26 cellular contexts compared by ENCODE assay signal in the genomic region with DNA sequence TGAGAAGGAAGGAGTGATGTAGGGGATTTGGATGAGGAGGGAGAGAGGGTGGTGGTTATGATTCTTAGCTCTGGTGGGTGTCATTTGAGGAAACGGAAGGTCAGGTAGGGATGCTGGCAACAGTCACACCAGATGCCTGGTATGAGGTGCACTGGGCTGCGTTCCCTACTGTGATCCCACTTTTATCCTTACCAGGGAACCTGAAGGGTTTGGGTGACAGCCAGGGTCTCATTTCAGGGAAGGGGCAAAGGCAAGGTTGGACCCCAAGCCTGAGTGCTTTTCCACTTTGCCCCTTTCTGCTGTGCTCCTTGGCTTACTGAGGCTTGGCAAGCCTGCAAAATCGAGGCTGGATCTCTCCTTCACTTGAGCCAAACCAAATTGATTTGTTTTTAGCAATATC. TPM values are rescaled to one million over a fixed set of nuclear protein-coding genes. Genes with fewer than 3 reads are reported as not detected.
DNase-seq lines count a peak whose midpoint lies in the region; ATAC-seq, FAIRE-seq and TF ChIP-seq lines count a peak whose summit lies in the region.
"Had no signal": no experiment of that assay in that cellular context is flagged by ENCODE, and none has a peak within 500 bp of the region (broad histone marks: within the 10 kb centered on the region; RNA-seq: fewer than 3 reads in every experiment).

No MANE protein-coding gene starts in this region.

- no peaks in the 10 kb centered on the region for H3K36me3 ChIP-seq in CD4-positive, alpha-beta memory T cell (ENCODE audit: insufficient read depth, low read length)
- H3K36me3 ChIP-seq: transverse colon, WERI-Rb-1 had no signal

- no peaks in the 10 kb centered on the region for H3K27me3 Mint-ChIP-seq in CD4-positive, alpha-beta memory T cell
- H3K27me3 Mint-ChIP-seq in dendritic cell treated with granulocyte-macrophage colony-stimulating factor and Interleukin-4, amounts not matched to agents 40 ng/mL and 50 ng/mL, for 4 days: no peaks in the 10 kb centered on the region
- H3K27me3 Mint-ChIP-seq in T-cell: no peaks in the 10 kb centered on the region
- H3K27me3 Mint-ChIP-seq: IgD-negative memory B cell had no signal

- H3K4me3 ChIP-seq in A549: no peak overlapping the region
- H3K4me3 ChIP-seq in CD4-positive, alpha-beta memory T cell (ENCODE audit: low read length in 2 of 2): no peak overlapping the region
- H3K4me3 ChIP-seq: lung, smooth muscle cell, transverse colon had no signal

- DNase-seq in A549 (ENCODE audit: low read depth in 1 of 2, low spot score in 1 of 2) (no peak), T-cell (no peak), dermis blood vessel endothelial cell (no peak), SKM-1 treated with dmso at 0.1 percent for 144 hours (lab: John Stamatoyannopoulos, UW; ENCODE audit: unreplicated experiment) (no peak)
- DNase-seq in CD4-positive, alpha-beta memory T cell: no peak
- no peak for DNase-seq in stimulated activated effector memory CD8-positive, alpha-beta T cell treated with anti-CD3 and anti-CD28 coated beads, Interleukin-12 subunit alpha, Interleukin-12 subunit beta, amount 100 ng/mL, for 72 hours (ENCODE audit: low spot score in 2 of 2)
- no peak for DNase-seq in central memory CD4-positive, alpha-beta T cell
- DNase-seq: activated CD4-positive, alpha-beta T cell treated with anti-CD3 and anti-CD28 coated beads, Interleukin-2, amount 50 U/mL, for 1 hour; activated effector memory CD4-positive, alpha-beta T cell treated with anti-CD3 and anti-CD28 coated beads, Interleukin-2, amount 50 U/mL, for 16 hours; CD8-positive, alpha-beta T cell; DMS153; H7; NCI-H1417 treated with DMSO at 0.1 percent for 48 hours; NCI-H510A treated with DMSO at 0.1 percent for 48 hours; nucleus accumbens; stimulated activated naive CD8-positive, alpha-beta T cell treated with anti-CD3 and anti-CD28 coated beads, Interleukin-15, Interleukin-2, amounts not matched to agents 100 U/mL and 50 U/mL, for 24 hours; WERI-Rb-1 had no signal

- intact Hi-C loops in CD4-positive, alpha-beta memory T cell (cut with micrococcal nuclease): no loop called here
- intact Hi-C loops in dendritic cell treated with granulocyte-macrophage colony-stimulating factor and Interleukin-4, amounts not matched to agents 40 ng/mL and 50 ng/mL, for 4 days (cut with micrococcal nuclease): no loop called here

- peaks cover 12 to 27% (median 17%) of the 10 kb centered on the region in 4 donors for H3K4me1 Mint-ChIP-seq in CD4-positive, alpha-beta memory T cell
- H3K4me1 Mint-ChIP-seq in dendritic cell treated with granulocyte-macrophage colony-stimulating factor and Interleukin-4, amounts not matched to agents 40 ng/mL and 50 ng/mL, for 4 days (ENCODE audit: low read depth): peaks cover 39% of the 10 kb centered on the region
- peaks cover 28% of the 10 kb centered on the region for H3K4me1 Mint-ChIP-seq in stimulated activated effector memory CD8-positive, alpha-beta T cell treated with anti-CD3 and anti-CD28 coated beads, Interleukin-12 subunit alpha, Interleukin-12 subunit beta, amount 100 ng/mL, for 72 hours
- peaks cover 13 to 33% (median 14%) of the 10 kb centered on the region in 3 donors for H3K4me1 Mint-ChIP-seq in T-cell

- TF ChIP-seq POLR2A in A549 (IDR thresholded peaks at IDR 0.05; ENCODE audit: low read length): no peak

- no peak for FAIRE-seq in A549 (lab: Jason Lieb, UNC)
- FAIRE-seq: bronchial epithelial cell, endothelial cell of umbilical vein, G401.6 had no signal

- CTCF ChIA-PET in A549 (lab: Yijun Ruan, JAX) (interaction anchor here (1.2 to 5.5 kb wide), 4 partner anchors 55 to 613 kb away, joined by 4 to 70 read pairs (median 55); no protein-coding TSS in a partner anchor), T-cell (lab: Charles Lee) (interaction anchor here (0.9 to 1.0 kb wide), 2 partner anchors 18 to 143 kb away, joined by 3 to 4 read pairs; no protein-coding TSS in a partner anchor)
- CTCF ChIA-PET in CD4-positive, alpha-beta memory T cell (lab: Charles Lee; ENCODE audit: partially characterized antibody): interaction anchor here (0.8 to 15.4 kb wide), 4 partner anchors 11 to 142 kb away, joined by 6 to 471 read pairs (median 12); no protein-coding TSS in a partner anchor

- no peak for TF ChIP-seq CTCF in A549 (IDR thresholded peaks at IDR 0.05)

- WGBS in A549 (ENCODE audit: missing lambda C conversion rate): 53% methylated on average over 3 of the region's 3 CpGs

- peaks cover 0 to 18% (median 9%) of the 10 kb centered on the region in 8 donors for H3K9me3 Mint-ChIP-seq in CD4-positive, alpha-beta memory T cell
- no peaks in the 10 kb centered on the region for H3K9me3 Mint-ChIP-seq in dendritic cell treated with granulocyte-macrophage colony-stimulating factor and Interleukin-4, amounts not matched to agents 40 ng/mL and 50 ng/mL, for 4 days
- peaks cover 4% of the 10 kb centered on the region for H3K9me3 Mint-ChIP-seq in stimulated activated effector memory CD8-positive, alpha-beta T cell treated with anti-CD3 and anti-CD28 coated beads, Interleukin-12 subunit alpha, Interleukin-12 subunit beta, amount 100 ng/mL, for 72 hours
- peaks cover 3 to 15% (median 4%) of the 10 kb centered on the region in 3 donors for H3K9me3 Mint-ChIP-seq in T-cell

- no peak overlapping the region for H3K4me3 Mint-ChIP-seq in CD4-positive, alpha-beta memory T cell
- no peak overlapping the region for H3K4me3 Mint-ChIP-seq in dendritic cell treated with granulocyte-macrophage colony-stimulating factor and Interleukin-4, amounts not matched to agents 40 ng/mL and 50 ng/mL, for 4 days
- H3K4me3 Mint-ChIP-seq in stimulated activated effector memory CD8-positive, alpha-beta T cell treated with anti-CD3 and anti-CD28 coated beads, Interleukin-12 subunit alpha, Interleukin-12 subunit beta, amount 100 ng/mL, for 72 hours: no peak overlapping the region
- no peak overlapping the region for H3K4me3 Mint-ChIP-seq in T-cell
- H3K4me3 Mint-ChIP-seq: CD8-positive, alpha-beta T cell; T-helper 2 cell treated with Interferon-gamma antibody and Interleukin-4, amounts not matched to agents 5 μg/mL and 100 μg/mL, for 36 hours had no signal

- H3K27ac Mint-ChIP-seq in CD4-positive, alpha-beta memory T cell: peak overlapping the region in 4 of 7 donors; percentile 35 to 81 (median 48)
- peak overlapping the region; percentile 46 for H3K27ac Mint-ChIP-seq in dendritic cell treated with granulocyte-macrophage colony-stimulating factor and Interleukin-4, amounts not matched to agents 40 ng/mL and 50 ng/mL, for 4 days
- H3K27ac Mint-ChIP-seq in stimulated activated effector memory CD8-positive, alpha-beta T cell treated with anti-CD3 and anti-CD28 coated beads, Interleukin-12 subunit alpha, Interleukin-12 subunit beta, amount 100 ng/mL, for 72 hours: peak overlapping the region; percentile 15
- no peak overlapping the region for H3K27ac Mint-ChIP-seq in T-cell
- H3K27ac Mint-ChIP-seq: CD8-positive, alpha-beta T cell; T-helper 2 cell treated with Interferon-gamma antibody and Interleukin-4, amounts not matched to agents 5 μg/mL and 100 μg/mL, for 36 hours had no signal

- H3K36me3 Mint-ChIP-seq in CD4-positive, alpha-beta memory T cell: peaks cover 19 to 25% of the 10 kb centered on the region in 2 donors
- peaks cover 13% of the 10 kb centered on the region for H3K36me3 Mint-ChIP-seq in dendritic cell treated with granulocyte-macrophage colony-stimulating factor and Interleukin-4, amounts not matched to agents 40 ng/mL and 50 ng/mL, for 4 days (ENCODE audit: low read depth)
- peaks cover 21% of the 10 kb centered on the region for H3K36me3 Mint-ChIP-seq in stimulated activated effector memory CD8-positive, alpha-beta T cell treated with anti-CD3 and anti-CD28 coated beads, Interleukin-12 subunit alpha, Interleukin-12 subunit beta, amount 100 ng/mL, for 72 hours
- H3K36me3 Mint-ChIP-seq in T-cell: peaks cover 27% of the 10 kb centered on the region

- ATAC-seq in A549 (no peak), T-cell (replicated peaks in 1 of 4) (no peak)
- no peak for ATAC-seq in stimulated activated effector memory CD8-positive, alpha-beta T cell treated with anti-CD3 and anti-CD28 coated beads, Interleukin-12 subunit alpha, Interleukin-12 subunit beta, amount 100 ng/mL, for 72 hours
- ATAC-seq: CD8-positive, alpha-beta T cell; stimulated activated naive CD8-positive, alpha-beta T cell treated with anti-CD3 and anti-CD28 coated beads, Interleukin-15, Interleukin-2, amounts not matched to agents 100 U/mL and 50 U/mL, for 24 hours had no signal

- no peak for TF ChIP-seq EP300 in A549 (IDR thresholded peaks at IDR 0.05)

- peaks cover 71% of the 10 kb centered on the region for H3K4me1 ChIP-seq in A549
- H3K4me1 ChIP-seq in CD4-positive, alpha-beta memory T cell (ENCODE audit: insufficient read depth, low read length): no peaks in the 10 kb centered on the region

- H3K27me3 ChIP-seq in CD4-positive, alpha-beta memory T cell (ENCODE audit: insufficient read depth, low read length): no peaks in the 10 kb centered on the region
- H3K27me3 ChIP-seq: transverse colon had no signal

- H3K4me2 ChIP-seq in A549: peak overlapping the region; percentile 38
- H3K4me2 ChIP-seq: smooth muscle cell had no signal

- POLR2A ChIA-PET in A549 (lab: Yijun Ruan, JAX): no interaction called here
- POLR2A ChIA-PET in CD4-positive, alpha-beta memory T cell (lab: Charles Lee; ENCODE audit: partially characterized antibody): interaction anchor here (1.7 kb wide), 1 partner anchor 59 kb away, joined by 4 read pairs; a partner anchor contains a TSS
- POLR2A ChIA-PET in T-cell (lab: Charles Lee): no interaction called here

- H3K27ac ChIP-seq in A549: peak overlapping the region; percentile 71 to 86
- H3K27ac ChIP-seq in CD4-positive, alpha-beta memory T cell (ENCODE audit: low read depth, low read length): no peak overlapping the region
- H3K27ac ChIP-seq: WERI-Rb-1 had no signal

- H3K9me3 ChIP-seq in A549: peaks cover 9% of the 10 kb centered on the region; the same call in 1 of the 3 replicates
- H3K9me3 ChIP-seq in CD4-positive, alpha-beta memory T cell (ENCODE audit: control insufficient read depth in 1 of 2, low read length in 2 of 2): no peaks in the 10 kb centered on the region
- H3K9me3 ChIP-seq: transverse colon had no signal

- no peak for TF ChIP-seq RAD21 in A549 (conservative IDR thresholded peaks at IDR 0.05 in 1 of 2, IDR thresholded peaks at IDR 0.05 in 1 of 2)

RNA-seq across cellular contexts. Expression of a gene that starts 36.0 kb away (rescaled TPM):
- polyA plus RNA-seq in A549 (2011; rRNA removed) (24.8 and 27.8 TPM in 2 replicates), A549 (2017; fragmentation: RNase III; extraction: RNeasy Plus Mini Kit Qiagen cat#74134 plus additional on column Dnase treatment) (21.1 to 24.9 TPM (median 22.6 TPM) in 3 replicates)
- polyA plus RNA-seq in A549 (2012; cell fraction: cytosol; rRNA removed): 6.1 and 7.2 TPM in 2 replicates
- 5.5 and 8.3 TPM in 2 replicates for polyA plus RNA-seq in A549 (2012; cell fraction: nucleus; rRNA removed)
- 19.3 and 24.1 TPM in 2 replicates for polyA minus RNA-seq in A549 (2011; rRNA and poly(A)+ RNA removed)
- total RNA-seq in CD4-positive, alpha-beta memory T cell: 100 to 1,000 TPM in 1 of 2 experiments, 10 to 100 TPM in 1; 95.7 to 104 TPM
- 10 to 100 TPM; 27.6 to 39.1 TPM for polyA plus RNA-seq in CD4-positive, alpha-beta memory T cell
- total RNA-seq in T-cell (10 to 100 TPM; 62.8 to 81.5 (median 69.1) TPM), dermis blood vessel endothelial cell (48.5 and 51.0 TPM in 2 replicates)

RNA-seq across cellular contexts. Expression of a gene that starts 58.7 kb away (rescaled TPM):
- polyA plus RNA-seq in A549 (2011; rRNA removed) (30.7 and 38.6 TPM in 2 replicates), A549 (2017; fragmentation: RNase III; extraction: RNeasy Plus Mini Kit Qiagen cat#74134 plus additional on column Dnase treatment) (17.4 to 18.8 TPM (median 18.8 TPM) in 3 replicates)
- polyA plus RNA-seq in A549 (2012; cell fraction: cytosol; rRNA removed): 14.9 and 20.0 TPM in 2 replicates
- 48.7 and 51.2 TPM in 2 replicates for polyA plus RNA-seq in A549 (2012; cell fraction: nucleus; rRNA removed)
- polyA minus RNA-seq in A549 (2011; rRNA and poly(A)+ RNA removed): 95.4 and 109 TPM in 2 replicates
- 10 to 100 TPM; 29.1 to 34.0 TPM for total RNA-seq in CD4-positive, alpha-beta memory T cell
- 1 to 10 TPM; 2.6 to 7.5 TPM for polyA plus RNA-seq in CD4-positive, alpha-beta memory T cell
- total RNA-seq in T-cell (10 to 100 TPM; 21.1 to 40.2 (median 31.3) TPM), dermis blood vessel endothelial cell (18.7 and 28.0 TPM in 2 replicates)

Comparison
In these comparisons a context has a peak if more than half of its experiments do, and no peak if none do; other contexts are left out.
1. H3K27ac Mint-ChIP-seq: peak in CD4-positive, alpha-beta memory T cell (4 of 7), dendritic cell treated with granulocyte-macrophage colony-stimulating factor and Interleukin-4, amounts not matched to agents 40 ng/mL and 50 ng/mL, for 4 days (single experiment) and stimulated activated effector memory CD8-positive, alpha-beta T cell treated with anti-CD3 and anti-CD28 coated beads, Interleukin-12 subunit alpha, Interleukin-12 subunit beta, amount 100 ng/mL, for 72 hours (single experiment); none in T-cell (0 of 2).